Comparison of ENCODE assay signal across 14 cellular contexts in genomic region chr2:46014911-46015654, GRCh38.
DNase-seq lines count a peak whose midpoint lies in the region; ATAC-seq and TF ChIP-seq lines count a peak whose summit lies in the region.
"Had no signal": no experiment of that assay in that cellular context is flagged by ENCODE, and none has a peak within 500 bp of the region (broad histone marks: within the 10 kb centered on the region; RNA-seq: fewer than 3 reads in every experiment).

No MANE protein-coding gene starts in this region.

- TF ChIP-seq CTCF in brain microvascular endothelial cell (IDR thresholded peaks at IDR 0.05; ENCODE audit: low read depth, low read length, missing control alignments) = no peak
- no peak for TF ChIP-seq CTCF in spleen (IDR thresholded peaks at IDR 0.05 in 8 of 11, conservative IDR thresholded peaks at IDR 0.05 in 3 of 11)
- TF ChIP-seq CTCF in prostate gland (IDR thresholded peaks at IDR 0.05) = no peak

- H3K9ac ChIP-seq in HUES48 (ENCODE audit: low read depth, low read length) (no peak overlapping the region), iPS-20b (ENCODE audit: low read depth, low read length) (peak overlapping the region; percentile 39; the same call in 1 of the 2 replicates)
- H3K9ac ChIP-seq: KMS-11 had no signal

- H3K9me3 ChIP-seq in HUES48 (ENCODE audit: control insufficient read depth, insufficient read depth, low read length) (no peaks in the 10 kb centered on the region), iPS-20b (ENCODE audit: insufficient read depth, low read depth, low read length) (no peaks in the 10 kb centered on the region), spleen (no peaks in the 10 kb centered on the region), prostate gland (no peaks in the 10 kb centered on the region)

- no peak overlapping the region for H3K4me3 ChIP-seq in HUES48 (ENCODE audit: low read depth, low read length)
- no peak overlapping the region for H3K4me3 ChIP-seq in brain microvascular endothelial cell (ENCODE audit: low read depth, low read length)
- H3K4me3 ChIP-seq in iPS-20b (ENCODE audit: low read length) = no peak overlapping the region; the same call in 1 of the 2 replicates
- H3K4me3 ChIP-seq in spleen = no peak overlapping the region
- H3K4me3 ChIP-seq in prostate gland = no peak overlapping the region

- POLR2A ChIA-PET in naive thymus-derived CD8-positive, alpha-beta T cell (lab: Charles Lee) = no interaction called here

- no peaks in the 10 kb centered on the region for H3K9me3 Mint-ChIP-seq in naive thymus-derived CD8-positive, alpha-beta T cell

- TF ChIP-seq POLR2A in spleen (IDR thresholded peaks at IDR 0.05) (no peak), prostate gland (IDR thresholded peaks at IDR 0.05) (no peak)

- intact Hi-C loops in spleen (cut with DNase I; ENCODE audit: low total_unique reads) = loop anchor here (5.0 kb wide), 1 partner anchor 442 kb away; no protein-coding TSS in a partner anchor
- intact Hi-C loops in prostate gland (cut with DNase I) = loop anchor here (5.0 kb wide), 2 partner anchors 47 to 282 kb away; partner anchors contain the start of gene EPAS1

- H3K4me1 ChIP-seq in HUES48 (ENCODE audit: control insufficient read depth, insufficient read depth, low read length) = peaks cover 24% of the 10 kb centered on the region
- H3K4me1 ChIP-seq in iPS-20b (ENCODE audit: insufficient read depth, low read length) = peaks cover 21% of the 10 kb centered on the region
- peaks cover 0 to 22% (median 2%) of the 10 kb centered on the region in 6 donors for H3K4me1 ChIP-seq in spleen
- no peaks in the 10 kb centered on the region for H3K4me1 ChIP-seq in prostate gland (replicated peaks)

- in situ Hi-C loops in brain microvascular endothelial cell (cut with HindIII; ENCODE audit: low pct_ligation_motif_present, low sequenced_read_pairs) = no loop called here

- peak overlapping the region; percentile 82 for H3K27ac ChIP-seq in HUES48 (ENCODE audit: low read depth, low read length)
- peak overlapping the region; percentile 46 for H3K27ac ChIP-seq in brain microvascular endothelial cell
- peak overlapping the region; percentile 4 for H3K27ac ChIP-seq in iPS-20b (ENCODE audit: low read length)
- peak overlapping the region in 7 of 8 donors; percentile 22 to 59 (median 39) for H3K27ac ChIP-seq in spleen
- no peak overlapping the region for H3K27ac ChIP-seq in prostate gland
- H3K27ac ChIP-seq: KMS-11 had no signal

- DNase-seq in brain microvascular endothelial cell = peak; percentile 38
- no peak for DNase-seq in spleen
- no peak for DNase-seq in naive thymus-derived CD8-positive, alpha-beta T cell
- DNase-seq in prostate gland (ENCODE audit: low spot score) = no peak
- DNase-seq: activated CD4-positive, alpha-beta T cell treated with anti-CD3 and anti-CD28 coated beads for 4 hours; activated naive CD4-positive, alpha-beta T cell treated with Interleukin-2 at 50 U/mL for 16 hours; effector CD8-positive, alpha-beta T cell; kidney glomerular epithelial cell; SIG-M5; stimulated activated CD4-positive, alpha-beta T cell treated with anti-CD3 and anti-CD28 coated beads, Interleukin-12 subunit alpha, Interleukin-12 subunit beta, amount 100 ng/mL, for 4 hours had no signal

- no peaks in the 10 kb centered on the region for H3K4me1 Mint-ChIP-seq in naive thymus-derived CD8-positive, alpha-beta T cell

- H3K27ac Mint-ChIP-seq in naive thymus-derived CD8-positive, alpha-beta T cell = no peak overlapping the region

- no peaks in the 10 kb centered on the region for H3K36me3 ChIP-seq in HUES48 (ENCODE audit: control insufficient read depth, insufficient read depth, low read length)
- no peaks in the 10 kb centered on the region for H3K36me3 ChIP-seq in brain microvascular endothelial cell (replicated peaks)
- H3K36me3 ChIP-seq in iPS-20b (ENCODE audit: insufficient read depth, low read depth, low read length) = no peaks in the 10 kb centered on the region
- H3K36me3 ChIP-seq in spleen = peaks cover 0 to 75% (median 3%) of the 10 kb centered on the region in 6 donors
- H3K36me3 ChIP-seq in prostate gland = no peaks in the 10 kb centered on the region

- H3K27me3 ChIP-seq in HUES48 (ENCODE audit: control insufficient read depth, insufficient read depth, low read length) = no peaks in the 10 kb centered on the region
- H3K27me3 ChIP-seq in brain microvascular endothelial cell (replicated peaks) = no peaks in the 10 kb centered on the region
- H3K27me3 ChIP-seq in iPS-20b (ENCODE audit: insufficient read depth, low read length) = no peaks in the 10 kb centered on the region
- no peaks in the 10 kb centered on the region for H3K27me3 ChIP-seq in spleen (replicated peaks in 1 of 7)
- no peaks in the 10 kb centered on the region for H3K27me3 ChIP-seq in prostate gland (replicated peaks; ENCODE audit: insufficient read depth)

- ATAC-seq in HG02571 (IDR thresholded peaks at IDR 0.05; ENCODE audit: unreplicated experiment) = no peak
- no peak for ATAC-seq in naive thymus-derived CD8-positive, alpha-beta T cell

- WGBS in spleen, 5 donors = 53 to 79% (median 64%) methylated on average over 6 of the region's 6 CpGs
- 64% methylated on average over 6 of the region's 6 CpGs for WGBS in prostate gland

- H3K27me3 Mint-ChIP-seq in naive thymus-derived CD8-positive, alpha-beta T cell = no peaks in the 10 kb centered on the region

- no peak overlapping the region for H3K4me3 Mint-ChIP-seq in naive thymus-derived CD8-positive, alpha-beta T cell

- peaks cover 0 to 29% (median 22%) of the 10 kb centered on the region in 3 donors for H3K36me3 Mint-ChIP-seq in naive thymus-derived CD8-positive, alpha-beta T cell

Comparison
In these comparisons a context has a peak if more than half of its experiments do, and no peak if none do; other contexts are left out.
1. H3K27ac ChIP-seq: peak in HUES48 (single experiment), brain microvascular endothelial cell (single experiment), iPS-20b (single experiment) and spleen (7 of 8); none in prostate gland (0 of 2).